ENCODE assay signal across 10 cellular contexts in genomic region chr10:103676851-103677417, GRCh38.
A peak's percentile ranks its signal among the peaks of the same experiment; 100 is the strongest.
DNase-seq lines count a peak whose midpoint lies in the region; ATAC-seq, FAIRE-seq and TF ChIP-seq lines count a peak whose summit lies in the region.
"Had no signal": no experiment of that assay in that cellular context is flagged by ENCODE, and none has a peak within 500 bp of the region (broad histone marks: within the 10 kb centered on the region; RNA-seq: fewer than 3 reads in every experiment).

No MANE protein-coding gene starts in this region.

- no peak for ATAC-seq in HG03460 (IDR thresholded peaks at IDR 0.05; ENCODE audit: unreplicated experiment)
- ATAC-seq: activated CD4-positive, CD25-positive, alpha-beta regulatory T cell treated with anti-CD3 and anti-CD28 coated beads, Interleukin-2, amount 50 U/mL, for 24 hours had no signal

- no peaks in the 10 kb centered on the region for H3K9me3 ChIP-seq in stomach smooth muscle (ENCODE audit: control insufficient read depth in 2 of 2, low read length in 2 of 2)

- TF ChIP-seq POLR2A in lower leg skin (IDR thresholded peaks at IDR 0.05) = no peak
- no peak for TF ChIP-seq POLR2A in GM12892 (IDR thresholded peaks at IDR 0.05; ENCODE audit: low read depth, low read length)

- 54 to 60% methylated on average over 16 of the region's 16 CpGs for WGBS in lower leg skin, 2 donors

- DNase-seq in HCEC 1CT (peak; percentile 50), bronchial epithelial cell (ENCODE audit: low read depth) (peak; percentile 46), lower leg skin (ENCODE audit: low spot score in 2 of 2) (peak; percentile 73 to 94), GM12892 (ENCODE audit: insufficient read length) (no peak), NOMO-1 treated with DMSO at 0.1 percent for 48 hours (lab: John Stamatoyannopoulos, UW; ENCODE audit: unreplicated experiment) (no peak), UCSD-AML1 (lab: John Stamatoyannopoulos, UW; ENCODE audit: unreplicated experiment) (no peak)
- DNase-seq: NCI-H2029 treated with DMSO at 0.1 percent for 48 hours had no signal

- H3K9ac ChIP-seq in stomach smooth muscle (ENCODE audit: low read length in 2 of 2) = no peak overlapping the region

- H3K27ac ChIP-seq in stomach smooth muscle (ENCODE audit: low read length) = peak overlapping the region; percentile 74

- H3K36me3 ChIP-seq in bronchial epithelial cell (ENCODE audit: control insufficient read depth, insufficient read depth, low read length) (peaks cover 12% of the 10 kb centered on the region), stomach smooth muscle (ENCODE audit: control insufficient read depth in 2 of 2, insufficient read depth in 2 of 2, low read length in 2 of 2) (no peaks in the 10 kb centered on the region)

- H3K27me3 ChIP-seq in bronchial epithelial cell (ENCODE audit: control insufficient read depth, insufficient read depth, low read length) (no peaks in the 10 kb centered on the region), stomach smooth muscle (ENCODE audit: control insufficient read depth in 1 of 2, insufficient read depth in 2 of 2, low read length in 2 of 2) (no peaks in the 10 kb centered on the region)

- H3K4me3 ChIP-seq in bronchial epithelial cell (ENCODE audit: low read depth, low read length) (no peak overlapping the region), lower leg skin (ENCODE audit: low read depth, poor library complexity, severe bottlenecking) (no peak overlapping the region), stomach smooth muscle (ENCODE audit: low read length in 2 of 2) (peak overlapping the region in 1 of 2 donors; percentile 68)

- TF ChIP-seq CTCF in bronchial epithelial cell (IDR thresholded peaks at IDR 0.05; ENCODE audit: insufficient read depth, low read length, severe bottlenecking) (no peak), lower leg skin (IDR thresholded peaks at IDR 0.05) (no peak)

- intact Hi-C loops in lower leg skin (cut with DNase I; ENCODE audit: low total_unique reads) = no loop called here

- H3K4me1 ChIP-seq in stomach smooth muscle (ENCODE audit: control insufficient read depth, insufficient read depth, low read length) = peaks cover 38% of the 10 kb centered on the region

- FAIRE-seq in bronchial epithelial cell (lab: Jason Lieb, UNC) (no peak), GM12892 (lab: Jason Lieb, UNC) (no peak)

Comparison
In these comparisons a context has a peak if more than half of its experiments do, and no peak if none do; other contexts are left out.
1. DNase-seq: peak in HCEC 1CT (single experiment), bronchial epithelial cell (single experiment) and lower leg skin (2 of 2); none in GM12892 (single experiment), NOMO-1 treated with DMSO at 0.1 percent for 48 hours (single experiment) and UCSD-AML1 (single experiment).